ENCODE assay signal across 28 cellular contexts in the genomic region with DNA sequence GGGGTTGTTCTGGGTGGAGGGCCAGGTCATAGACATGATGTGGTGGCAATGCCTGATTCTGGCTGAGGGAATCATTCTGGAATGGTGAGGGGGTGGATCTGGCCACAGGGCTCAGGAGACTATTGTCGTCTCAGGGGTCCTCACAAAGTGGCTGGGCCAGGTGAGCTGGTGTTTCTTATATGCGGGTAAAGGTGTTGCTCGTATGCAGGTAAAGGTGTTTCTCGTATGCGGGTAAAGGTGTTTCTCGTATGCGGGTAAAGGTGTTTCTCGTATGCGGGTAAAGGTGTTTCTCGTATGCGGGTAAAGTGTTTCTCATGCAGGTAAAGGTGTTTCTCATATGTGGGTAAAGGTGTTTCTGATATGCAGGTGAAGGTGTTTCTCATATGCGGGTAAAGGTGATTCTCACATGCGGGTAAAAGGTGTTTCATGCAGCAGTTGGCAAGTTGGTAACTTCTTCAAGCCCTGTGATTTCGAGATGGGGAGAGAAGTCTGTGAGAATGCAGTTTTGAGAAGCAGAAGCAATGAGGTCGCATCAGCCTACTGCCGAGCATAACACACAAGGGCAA. TPM values are rescaled to one million over a fixed set of nuclear protein-coding genes. Genes with fewer than 3 reads are reported as not detected.
"Had no signal": no experiment of that assay in that cellular context is flagged by ENCODE, and none has a peak within 500 bp of the region (broad histone marks: within the 10 kb centered on the region; RNA-seq: fewer than 3 reads in every experiment).

No MANE protein-coding gene starts in this region.

- H3K27me3 ChIP-seq: neutrophil, ovary, right atrium auricular region, right lobe of liver, uterus had no signal

- H3K4me2 ChIP-seq: smooth muscle cell had no signal

- H3K4me1 Mint-ChIP-seq: nephron, neural crest cell had no signal

- H3K36me3 ChIP-seq: heart left ventricle, left lung, lower lobe of right lung, neutrophil, ovary, right atrium auricular region, right lobe of liver, suprapubic skin, thoracic aorta, tibial artery, uterus had no signal

- H3K4me3 ChIP-seq: heart left ventricle, left lung, lower lobe of right lung, ovary, right atrium auricular region, right lobe of liver, smooth muscle cell, suprapubic skin, thoracic aorta, tibial artery, uterus had no signal

- H3K4me1 ChIP-seq: heart left ventricle, lower lobe of right lung, right atrium auricular region, suprapubic skin, uterus had no signal

- DNase-seq: hypothalamus; lower lobe of right lung; mammary epithelial cell; mesenchymal stem cell; naive thymus-derived CD8-positive, alpha-beta T cell; occipital lobe; ovary; stimulated activated CD4-positive, alpha-beta T cell treated with anti-CD3 and anti-CD28 coated beads, Interleukin-2, amount 100 ng/mL, for 24 hours; stimulated activated CD4-positive, alpha-beta T cell treated with anti-CD3 and anti-CD28 coated beads, Interleukin-4, amount 100 ng/mL, for 24 hours; stimulated activated naive CD4-positive, alpha-beta T cell; tibial artery; uterus had no signal

- H3K27ac Mint-ChIP-seq: nephron; stimulated activated effector memory CD8-positive, alpha-beta T cell treated with anti-CD3 and anti-CD28 coated beads, Interleukin-12 subunit alpha, Interleukin-12 subunit beta, amount 100 ng/mL, for 72 hours; stimulated activated naive CD8-positive, alpha-beta T cell treated with anti-CD3 and anti-CD28 coated beads, Interleukin-15, Interleukin-2, amounts not matched to agents 100 ng/mL and 50 ng/mL, for 24 hours; type B pancreatic cell had no signal

- H3K36me3 Mint-ChIP-seq: naive thymus-derived CD8-positive, alpha-beta T cell; stimulated activated effector memory CD8-positive, alpha-beta T cell treated with anti-CD3 and anti-CD28 coated beads, Interleukin-12 subunit alpha, Interleukin-12 subunit beta, amount 100 ng/mL, for 72 hours; type B pancreatic cell had no signal

- H3K9me3 ChIP-seq: heart left ventricle, left lung, lower lobe of right lung, neutrophil, ovary, right atrium auricular region, right lobe of liver, suprapubic skin, thoracic aorta, tibial artery, uterus had no signal

- H3K9me3 Mint-ChIP-seq: naive thymus-derived CD8-positive, alpha-beta T cell; nephron; neural crest cell; stimulated activated effector memory CD8-positive, alpha-beta T cell treated with anti-CD3 and anti-CD28 coated beads, Interleukin-12 subunit alpha, Interleukin-12 subunit beta, amount 100 ng/mL, for 72 hours; stimulated activated naive CD8-positive, alpha-beta T cell treated with anti-CD3 and anti-CD28 coated beads, Interleukin-15, Interleukin-2, amounts not matched to agents 100 ng/mL and 50 ng/mL, for 24 hours; type B pancreatic cell had no signal

- H3K4me3 Mint-ChIP-seq: naive thymus-derived CD8-positive, alpha-beta T cell; nephron; neural crest cell; stimulated activated effector memory CD8-positive, alpha-beta T cell treated with anti-CD3 and anti-CD28 coated beads, Interleukin-12 subunit alpha, Interleukin-12 subunit beta, amount 100 ng/mL, for 72 hours; stimulated activated naive CD8-positive, alpha-beta T cell treated with anti-CD3 and anti-CD28 coated beads, Interleukin-15, Interleukin-2, amounts not matched to agents 100 ng/mL and 50 ng/mL, for 24 hours; type B pancreatic cell had no signal

- H3K27ac ChIP-seq: heart left ventricle, left lung, lower lobe of right lung, neutrophil, ovary, right atrium auricular region, right lobe of liver, suprapubic skin, thoracic aorta, tibial artery, uterus had no signal

- ATAC-seq: heart left ventricle; naive thymus-derived CD8-positive, alpha-beta T cell; right lobe of liver; stimulated activated effector memory CD8-positive, alpha-beta T cell treated with anti-CD3 and anti-CD28 coated beads, Interleukin-12 subunit alpha, Interleukin-12 subunit beta, amount 100 ng/mL, for 72 hours had no signal

RNA-seq across cellular contexts. Expression of gene MUC4, which starts 10.5 kb away (rescaled TPM):
- total RNA-seq: liver; mammary epithelial cell; naive thymus-derived CD8-positive, alpha-beta T cell; neural crest cell; occipital lobe; pulmonary artery endothelial cell; smooth muscle cell; subcutaneous adipose tissue; suprapubic skin; thoracic aorta had no signal
